25 cellular contexts compared by ENCODE assay signal in the genomic region with DNA sequence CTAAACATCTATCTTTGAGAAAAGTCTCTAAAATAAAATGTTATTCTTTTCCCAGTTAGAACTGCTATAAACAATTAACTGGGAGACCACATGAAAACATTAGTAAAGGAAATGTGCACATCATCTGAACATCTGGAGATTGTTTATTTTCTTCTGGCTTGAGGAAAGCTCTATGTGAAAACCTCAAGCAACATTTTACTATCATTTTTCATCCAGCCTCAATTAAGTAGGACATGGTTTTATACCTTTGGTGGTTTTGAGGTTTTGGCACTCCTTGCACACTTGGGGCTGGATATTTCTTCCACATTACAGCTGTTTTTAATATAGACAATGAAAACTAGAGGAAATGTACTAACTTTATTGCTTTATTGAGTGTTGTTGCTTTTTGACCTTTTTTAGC.
DNase-seq lines count a peak whose midpoint lies in the region; ATAC-seq lines count a peak whose summit lies in the region.
"Had no signal": no experiment of that assay in that cellular context is flagged by ENCODE, and none has a peak within 500 bp of the region (broad histone marks: within the 10 kb centered on the region; RNA-seq: fewer than 3 reads in every experiment).

No MANE protein-coding gene starts in this region.

- peak; percentile 4 for DNase-seq in GM03348 (ENCODE audit: low spot score)
- DNase-seq in adipocyte (ENCODE audit: low read depth): peak; percentile 54
- DNase-seq in fibroblast of peridontal ligament (ENCODE audit: extremely low read depth): peak; percentile 86
- DNase-seq in sciatic nerve (ENCODE audit: low spot score): no peak
- no peak for DNase-seq in NCI-H526 treated with DMSO at 0.1 percent for 48 hours (lab: John Stamatoyannopoulos, UW)
- no peak for DNase-seq in HPDE6-E6E7 (ENCODE audit: extremely low spot score)
- DNase-seq in natural killer cell treated with Interleukin-12 subunit alpha and Interleukin-12 subunit beta and Interleukin-15 and Interleukin-18, amount 100 ng/mL, for 72 hours (ENCODE audit: low spot score): no peak
- DNase-seq: activated CD8-positive, alpha-beta memory T cell treated with anti-CD3 and anti-CD28 coated beads, Interleukin-2, amount 50 U/mL, for 4 hours; activated naive CD8-positive, alpha-beta T cell treated with anti-CD3 and anti-CD28 coated beads for 36 hours; brain microvascular endothelial cell; H7; kidney; mammary epithelial cell; NCI-H187; NCI-H82; nucleus accumbens; OCI-M1; retina; stimulated activated naive CD8-positive, alpha-beta T cell treated with anti-CD3 and anti-CD28 coated beads, Interleukin-15, amount 100 ng/mL, for 72 hours; T-helper 9 cell had no signal

- no peak overlapping the region for H3K9ac ChIP-seq in adipocyte (ENCODE audit: low read length)

- no peaks in the 10 kb centered on the region for H3K9me3 ChIP-seq in adipocyte (ENCODE audit: control insufficient read depth, low read length)

- ATAC-seq in sciatic nerve: peak; percentile 96
- ATAC-seq in natural killer cell treated with Interleukin-12 subunit alpha and Interleukin-12 subunit beta and Interleukin-15 and Interleukin-18, amount 100 ng/mL, for 72 hours: no peak
- ATAC-seq in HG03135 (IDR thresholded peaks at IDR 0.05; ENCODE audit: unreplicated experiment): no peak
- ATAC-seq: activated T-helper 17 cell treated with anti-CD3 and anti-CD28 coated beads, Interleukin-2, amount 50 U/mL, for 72 hours; Right ventricle myocardium inferior; stimulated activated naive CD8-positive, alpha-beta T cell treated with anti-CD3 and anti-CD28 coated beads, Interleukin-15, amount 100 ng/mL, for 72 hours; WTC11 had no signal

- H3K36me3 Mint-ChIP-seq in natural killer cell treated with Interleukin-12 subunit alpha and Interleukin-12 subunit beta and Interleukin-15 and Interleukin-18, amount 100 ng/mL, for 72 hours: peaks cover 1% of the 10 kb centered on the region
- H3K36me3 Mint-ChIP-seq: activated naive CD8-positive, alpha-beta T cell treated with anti-CD3 and anti-CD28 coated beads for 36 hours; WTC11 had no signal

- no peaks in the 10 kb centered on the region for H3K4me1 Mint-ChIP-seq in natural killer cell treated with Interleukin-12 subunit alpha and Interleukin-12 subunit beta and Interleukin-15 and Interleukin-18, amount 100 ng/mL, for 72 hours (ENCODE audit: low read depth in 2 of 2)
- H3K4me1 Mint-ChIP-seq: activated naive CD8-positive, alpha-beta T cell treated with anti-CD3 and anti-CD28 coated beads for 36 hours; activated T-helper 17 cell treated with anti-CD3 and anti-CD28 coated beads, Interleukin-2, amount 50 U/mL, for 72 hours; stimulated activated naive CD8-positive, alpha-beta T cell treated with anti-CD3 and anti-CD28 coated beads, Interleukin-15, amount 100 ng/mL, for 72 hours had no signal

- no peaks in the 10 kb centered on the region for H3K36me3 ChIP-seq in adipocyte (ENCODE audit: control insufficient read depth, insufficient read depth, low read length, severe bottlenecking)
- H3K36me3 ChIP-seq: brain microvascular endothelial cell, tibial nerve had no signal

- peaks cover 14% of the 10 kb centered on the region for H3K9me3 Mint-ChIP-seq in natural killer cell treated with Interleukin-12 subunit alpha and Interleukin-12 subunit beta and Interleukin-15 and Interleukin-18, amount 100 ng/mL, for 72 hours

- no peaks in the 10 kb centered on the region for H3K27me3 Mint-ChIP-seq in natural killer cell treated with Interleukin-12 subunit alpha and Interleukin-12 subunit beta and Interleukin-15 and Interleukin-18, amount 100 ng/mL, for 72 hours
- H3K27me3 Mint-ChIP-seq: activated naive CD8-positive, alpha-beta T cell treated with anti-CD3 and anti-CD28 coated beads for 36 hours; activated T-helper 17 cell treated with anti-CD3 and anti-CD28 coated beads, Interleukin-2, amount 50 U/mL, for 72 hours; stimulated activated naive CD8-positive, alpha-beta T cell treated with anti-CD3 and anti-CD28 coated beads, Interleukin-15, amount 100 ng/mL, for 72 hours had no signal

- no peak overlapping the region for H3K27ac Mint-ChIP-seq in natural killer cell treated with Interleukin-12 subunit alpha and Interleukin-12 subunit beta and Interleukin-15 and Interleukin-18, amount 100 ng/mL, for 72 hours
- H3K27ac Mint-ChIP-seq: activated naive CD8-positive, alpha-beta T cell treated with anti-CD3 and anti-CD28 coated beads for 36 hours; activated T-helper 17 cell treated with anti-CD3 and anti-CD28 coated beads, Interleukin-2, amount 50 U/mL, for 72 hours; stimulated activated naive CD8-positive, alpha-beta T cell treated with anti-CD3 and anti-CD28 coated beads, Interleukin-15, amount 100 ng/mL, for 72 hours; WTC11 had no signal

- H3K4me1 ChIP-seq in adipocyte (ENCODE audit: control insufficient read depth, insufficient read depth, low read length): no peaks in the 10 kb centered on the region

- no peak overlapping the region for H3K4me3 ChIP-seq in adipocyte (ENCODE audit: low read length)
- H3K4me3 ChIP-seq: tibial nerve had no signal

- H3K4me3 Mint-ChIP-seq in natural killer cell treated with Interleukin-12 subunit alpha and Interleukin-12 subunit beta and Interleukin-15 and Interleukin-18, amount 100 ng/mL, for 72 hours: no peak overlapping the region
- H3K4me3 Mint-ChIP-seq: activated naive CD8-positive, alpha-beta T cell treated with anti-CD3 and anti-CD28 coated beads for 36 hours; activated T-helper 17 cell treated with anti-CD3 and anti-CD28 coated beads, Interleukin-2, amount 50 U/mL, for 72 hours; stimulated activated naive CD8-positive, alpha-beta T cell treated with anti-CD3 and anti-CD28 coated beads, Interleukin-15, amount 100 ng/mL, for 72 hours; WTC11 had no signal

- intact Hi-C loops in sciatic nerve (cut with DNase I): no loop called here

- H3K27me3 ChIP-seq in adipocyte (replicated peaks; ENCODE audit: control insufficient read depth, insufficient read depth, low read length): no peaks in the 10 kb centered on the region
- H3K27me3 ChIP-seq: brain microvascular endothelial cell, tibial nerve had no signal

Comparison
In these comparisons a context has a peak if more than half of its experiments do, and no peak if none do; other contexts are left out.
1. DNase-seq: peak in GM03348 (single experiment), adipocyte (single experiment) and fibroblast of peridontal ligament (single experiment); none in sciatic nerve (single experiment), NCI-H526 treated with DMSO at 0.1 percent for 48 hours (single experiment), HPDE6-E6E7 (single experiment) and natural killer cell treated with Interleukin-12 subunit alpha and Interleukin-12 subunit beta and Interleukin-15 and Interleukin-18, amount 100 ng/mL, for 72 hours (single experiment).